ENCODE assay signal across 20 cellular contexts in genomic region chr19:45344621-45345505, GRCh38. TPM values are rescaled to one million over a fixed set of nuclear protein-coding genes. Genes with fewer than 3 reads are reported as not detected.
"Had no signal": no experiment of that assay in that cellular context is flagged by ENCODE, and none has a peak within 500 bp of the region (broad histone marks: within the 10 kb centered on the region; RNA-seq: fewer than 3 reads in every experiment).

No MANE protein-coding gene starts in this region.

- H3K27ac ChIP-seq: body of pancreas, dorsolateral prefrontal cortex, gastroesophageal sphincter, heart left ventricle, pancreas, spleen had no signal

- H3K27me3 ChIP-seq: body of pancreas, pancreas had no signal

- ATAC-seq: activated CD4-positive, alpha-beta T cell treated with anti-CD3 and anti-CD28 coated beads for 36 hours; activated T-helper 17 cell treated with anti-CD3 and anti-CD28 coated beads, Interleukin-2, amount 50 U/mL, for 72 hours; body of pancreas; gastroesophageal sphincter; heart left ventricle; left ventricle myocardium superior; naive thymus-derived CD8-positive, alpha-beta T cell; pancreas; sciatic nerve; stimulated activated naive B cell treated with anti-CD40 and anti-IgM and Interleukin-4, amounts not matched to agents 10 μg/mL and 1 μg/mL and 100 μg/mL, for 72 hours; WTC11 had no signal

- H3K36me3 ChIP-seq: gastroesophageal sphincter, heart left ventricle, pancreas, spleen had no signal

- DNase-seq: activated CD4-positive, alpha-beta T cell treated with anti-CD3 and anti-CD28 coated beads for 36 hours; activated CD4-positive, alpha-beta T cell treated with anti-CD3 and anti-CD28 coated beads, Interleukin-2, amount 50 U/mL, for 48 hours; activated naive CD4-positive, alpha-beta T cell treated with Interleukin-2 at 50 U/mL for 16 hours; activated T-cell treated with anti-CD3 and anti-CD28 coated beads for 4 hours; body of pancreas; caudate nucleus; dorsolateral prefrontal cortex; heart left ventricle; kidney glomerular epithelial cell; left ventricle myocardium superior; naive thymus-derived CD8-positive, alpha-beta T cell; pancreas; spleen; stimulated activated naive B cell treated with anti-CD40 and anti-IgM and Interleukin-4, amounts not matched to agents 10 μg/mL and 1 μg/mL and 100 μg/mL, for 72 hours had no signal

- H3K4me3 ChIP-seq: body of pancreas, dorsolateral prefrontal cortex, gastroesophageal sphincter, heart left ventricle, pancreas, spleen had no signal

- H3K9me3 ChIP-seq: body of pancreas, gastroesophageal sphincter, heart left ventricle, pancreas, spleen had no signal

RNA-seq across cellular contexts. Expression of gene KLC3, which starts 4.3 kb away (rescaled TPM):
- total RNA-seq: left ventricle myocardium superior; naive thymus-derived CD8-positive, alpha-beta T cell; sciatic nerve had no signal
- polyA plus RNA-seq: naive thymus-derived CD8-positive, alpha-beta T cell had no signal

RNA-seq across cellular contexts. Expression of gene CKM, which starts 22.2 kb away (rescaled TPM):
- total RNA-seq: activated CD4-positive, alpha-beta T cell treated with anti-CD3 and anti-CD28 coated beads for 36 hours; activated T-helper 17 cell treated with anti-CD3 and anti-CD28 coated beads, Interleukin-2, amount 50 U/mL, for 72 hours; body of pancreas; epithelial cell of proximal tubule; mucosa of gallbladder; naive thymus-derived CD8-positive, alpha-beta T cell; sciatic nerve; WTC11 had no signal
- polyA plus RNA-seq: naive thymus-derived CD8-positive, alpha-beta T cell had no signal
